In the genomic region with DNA sequence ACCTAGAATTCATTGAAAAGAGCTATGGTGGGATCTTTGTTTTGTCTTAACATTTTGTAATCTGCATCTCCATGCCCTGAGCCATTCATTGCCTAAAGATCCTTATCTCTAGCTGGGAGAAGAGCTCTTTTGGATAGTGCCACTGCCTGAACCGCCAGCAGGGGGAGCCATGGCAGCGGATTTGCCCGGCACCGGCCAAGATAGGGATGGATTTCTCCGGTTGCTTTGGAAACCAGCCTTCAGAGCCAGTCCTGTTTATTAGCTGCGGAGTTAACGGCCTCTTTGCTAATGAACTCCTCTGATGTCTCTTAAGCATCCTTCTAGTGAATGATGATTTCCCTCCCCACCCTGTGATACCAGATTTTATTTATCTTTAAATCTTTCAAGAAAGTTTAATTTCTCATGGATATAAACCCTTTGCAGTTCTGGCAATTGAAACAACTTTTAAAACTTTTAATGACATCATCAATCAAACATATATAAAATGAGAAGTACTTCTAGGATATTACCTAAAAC, we compare ENCODE assay signal across 8 cellular contexts. TPM values are rescaled to one million over a fixed set of nuclear protein-coding genes. Genes with fewer than 3 reads are reported as not detected.
DNase-seq lines count a peak whose midpoint lies in the region; ATAC-seq and TF ChIP-seq lines count a peak whose summit lies in the region.

No MANE protein-coding gene starts in this region.

- peak overlapping the region; percentile 78 for H3K27ac Mint-ChIP-seq in activated CD4-positive, alpha-beta memory T cell treated with anti-CD3 and anti-CD28 coated beads for 36 hours

- H3K36me3 Mint-ChIP-seq in activated CD4-positive, alpha-beta memory T cell treated with anti-CD3 and anti-CD28 coated beads for 36 hours = peaks cover 12% of the 10 kb centered on the region

- POLR2A ChIA-PET in activated CD4-positive, alpha-beta memory T cell treated with anti-CD3 and anti-CD28 coated beads for 36 hours (lab: Charles Lee) = interaction anchor here (0.8 to 6.1 kb wide), 3 partner anchors 8 to 65 kb away, joined by 3 to 49 read pairs (median 3); no protein-coding TSS in a partner anchor

- intact Hi-C loops in activated CD4-positive, alpha-beta memory T cell treated with anti-CD3 and anti-CD28 coated beads for 36 hours (cut with micrococcal nuclease) = loop anchor here (1.0 to 5.0 kb wide), 5 partner anchors 8 to 300 kb away; no protein-coding TSS in a partner anchor
- intact Hi-C loops in dorsolateral prefrontal cortex (cut with DNase I) = no loop called here
- intact Hi-C loops in lower lobe of right lung (cut with DNase I) = no loop called here

- H3K4me1 ChIP-seq in lower lobe of right lung = no peaks in the 10 kb centered on the region

- H3K4me3 ChIP-seq in GM06990 (replicated peaks; ENCODE audit: low read depth, low read length) (no peak overlapping the region), dorsolateral prefrontal cortex (no peak overlapping the region), lower lobe of right lung (no peak overlapping the region)

- peak; percentile 93 for TF ChIP-seq CTCF in GM06990 (IDR thresholded peaks at IDR 0.05; ENCODE audit: insufficient read depth, low read length, poor library complexity, severe bottlenecking)
- TF ChIP-seq CTCF in dorsolateral prefrontal cortex (IDR thresholded peaks at IDR 0.05 in 54 of 56, conservative IDR thresholded peaks at IDR 0.05 in 2 of 56; ENCODE audit: low read depth in 1 of 56, partially characterized antibody in 56 of 56) = peak; percentile 56 to 94 (median 83)
- peak; percentile 86 for TF ChIP-seq CTCF in lower lobe of right lung (IDR thresholded peaks at IDR 0.05)

- H3K27me3 ChIP-seq in GM06990 (replicated peaks; ENCODE audit: control insufficient read depth, insufficient read depth, low read length) = no peaks in the 10 kb centered on the region
- H3K27me3 ChIP-seq in dorsolateral prefrontal cortex = peaks cover 0 to 13% (median 0%) of the 10 kb centered on the region in 45 donors
- no peaks in the 10 kb centered on the region for H3K27me3 ChIP-seq in lower lobe of right lung (ENCODE audit: low read depth)

- H3K27me3 Mint-ChIP-seq in activated CD4-positive, alpha-beta memory T cell treated with anti-CD3 and anti-CD28 coated beads for 36 hours = peaks cover 7% of the 10 kb centered on the region

- H3K9me3 ChIP-seq in lower lobe of right lung = no peaks in the 10 kb centered on the region

- peaks cover 71% of the 10 kb centered on the region for H3K4me1 Mint-ChIP-seq in activated CD4-positive, alpha-beta memory T cell treated with anti-CD3 and anti-CD28 coated beads for 36 hours (ENCODE audit: low read depth)

- no peaks in the 10 kb centered on the region for H3K9me3 Mint-ChIP-seq in activated CD4-positive, alpha-beta memory T cell treated with anti-CD3 and anti-CD28 coated beads for 36 hours

- ATAC-seq in HG02973 (IDR thresholded peaks at IDR 0.05; ENCODE audit: unreplicated experiment) (peak; percentile 77), lower lobe of right lung (peak; percentile 84 to 86), GM18517 (IDR thresholded peaks at IDR 0.05; ENCODE audit: unreplicated experiment) (no peak)

- H3K36me3 ChIP-seq in GM06990 (ENCODE audit: control insufficient read depth, insufficient read depth, low read length) = no peaks in the 10 kb centered on the region
- no peaks in the 10 kb centered on the region for H3K36me3 ChIP-seq in lower lobe of right lung

- peak; percentile 57 for DNase-seq in GM06990 (ENCODE audit: extremely low read depth, insufficient read length)
- DNase-seq in NCI-H748 (lab: John Stamatoyannopoulos, UW; ENCODE audit: unreplicated experiment) = peak; percentile 66
- DNase-seq in activated CD4-positive, alpha-beta memory T cell treated with anti-CD3 and anti-CD28 coated beads for 36 hours = peak; percentile 89
- peak; percentile 32 to 85 (median 76) for DNase-seq in dorsolateral prefrontal cortex
- DNase-seq in lower lobe of right lung = peak; percentile 77
- DNase-seq in stimulated activated CD8-positive, alpha-beta memory T cell treated with anti-CD3 and anti-CD28 coated beads, Interleukin-12 subunit alpha, Interleukin-12 subunit beta, amount 100 ng/mL, for 4 hours (ENCODE audit: low read depth) = peak; percentile 52

- no peak overlapping the region for H3K27ac ChIP-seq in dorsolateral prefrontal cortex
- no peak overlapping the region for H3K27ac ChIP-seq in lower lobe of right lung

- CTCF ChIA-PET in activated CD4-positive, alpha-beta memory T cell treated with anti-CD3 and anti-CD28 coated beads for 36 hours (lab: Charles Lee) = interaction anchor here (0.7 to 5.7 kb wide), 21 partner anchors 9 to 1121 kb away, joined by 3 to 69 read pairs (median 5); a partner anchor contains a TSS

- no peak overlapping the region for H3K4me3 Mint-ChIP-seq in activated CD4-positive, alpha-beta memory T cell treated with anti-CD3 and anti-CD28 coated beads for 36 hours

RNA-seq across cellular contexts. Expression of a gene that starts 58.2 kb away (rescaled TPM):
- total RNA-seq in activated CD4-positive, alpha-beta memory T cell treated with anti-CD3 and anti-CD28 coated beads for 36 hours = not detected
- total RNA-seq in dorsolateral prefrontal cortex (not detected), lower lobe of right lung (not detected)
